Comparison of ENCODE assay signal across 1 cellular context in the genomic region with DNA sequence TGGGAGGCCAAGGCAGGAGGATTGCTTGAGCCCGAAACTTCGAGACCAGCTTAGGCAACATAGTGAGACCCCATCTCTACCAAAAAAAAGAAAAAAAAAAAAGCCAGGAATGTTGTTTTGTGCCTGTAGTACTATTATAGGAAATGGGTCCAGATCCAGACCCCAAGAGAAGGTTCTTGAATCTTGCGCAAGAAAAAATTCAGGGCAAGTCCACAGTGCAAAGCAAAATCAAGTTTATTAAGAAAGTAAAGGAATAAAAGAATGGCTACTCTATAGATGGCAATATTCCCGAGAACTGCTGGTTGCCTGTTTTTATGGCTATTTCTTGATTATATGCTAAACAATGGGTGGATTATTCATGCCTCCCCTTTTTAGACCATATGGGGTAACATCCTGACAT.
TF ChIP-seq lines count a peak whose summit lies in the region.

No MANE protein-coding gene starts in this region.

TF ChIP-seq in GM12878, 131 proteins besides CTCF, POLR2A, EP300 and RAD21:
- TF ChIP-seq ESRRA (IDR thresholded peaks at IDR 0.05; ENCODE audit: low read length) = no peak
- TF ChIP-seq SUPT20H (IDR thresholded peaks at IDR 0.05; ENCODE audit: borderline replicate concordance, control insufficient read depth, low read depth, low read length) = no peak
- TF ChIP-seq KDM1A (IDR thresholded peaks at IDR 0.05; ENCODE audit: borderline replicate concordance) = no peak
- TF ChIP-seq, protein P1, sequence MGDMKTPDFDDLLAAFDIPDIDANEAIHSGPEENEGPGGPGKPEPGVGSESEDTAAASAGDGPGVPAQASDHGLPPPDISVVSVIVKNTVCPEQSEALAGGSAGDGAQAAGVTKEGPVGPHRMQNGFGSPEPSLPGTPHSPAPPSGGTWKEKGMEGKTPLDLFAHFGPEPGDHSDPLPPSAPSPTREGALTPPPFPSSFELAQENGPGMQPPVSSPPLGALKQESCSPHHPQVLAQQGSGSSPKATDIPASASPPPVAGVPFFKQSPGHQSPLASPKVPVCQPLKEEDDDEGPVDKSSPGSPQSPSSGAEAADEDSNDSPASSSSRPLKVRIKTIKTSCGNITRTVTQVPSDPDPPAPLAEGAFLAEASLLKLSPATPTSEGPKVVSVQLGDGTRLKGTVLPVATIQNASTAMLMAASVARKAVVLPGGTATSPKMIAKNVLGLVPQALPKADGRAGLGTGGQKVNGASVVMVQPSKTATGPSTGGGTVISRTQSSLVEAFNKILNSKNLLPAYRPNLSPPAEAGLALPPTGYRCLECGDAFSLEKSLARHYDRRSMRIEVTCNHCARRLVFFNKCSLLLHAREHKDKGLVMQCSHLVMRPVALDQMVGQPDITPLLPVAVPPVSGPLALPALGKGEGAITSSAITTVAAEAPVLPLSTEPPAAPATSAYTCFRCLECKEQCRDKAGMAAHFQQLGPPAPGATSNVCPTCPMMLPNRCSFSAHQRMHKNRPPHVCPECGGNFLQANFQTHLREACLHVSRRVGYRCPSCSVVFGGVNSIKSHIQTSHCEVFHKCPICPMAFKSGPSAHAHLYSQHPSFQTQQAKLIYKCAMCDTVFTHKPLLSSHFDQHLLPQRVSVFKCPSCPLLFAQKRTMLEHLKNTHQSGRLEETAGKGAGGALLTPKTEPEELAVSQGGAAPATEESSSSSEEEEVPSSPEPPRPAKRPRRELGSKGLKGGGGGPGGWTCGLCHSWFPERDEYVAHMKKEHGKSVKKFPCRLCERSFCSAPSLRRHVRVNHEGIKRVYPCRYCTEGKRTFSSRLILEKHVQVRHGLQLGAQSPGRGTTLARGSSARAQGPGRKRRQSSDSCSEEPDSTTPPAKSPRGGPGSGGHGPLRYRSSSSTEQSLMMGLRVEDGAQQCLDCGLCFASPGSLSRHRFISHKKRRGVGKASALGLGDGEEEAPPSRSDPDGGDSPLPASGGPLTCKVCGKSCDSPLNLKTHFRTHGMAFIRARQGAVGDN (IDR thresholded peaks at IDR 0.05) = no peak
- TF ChIP-seq TCF7 (IDR thresholded peaks at IDR 0.05; ENCODE audit: borderline replicate concordance) = no peak
- TF ChIP-seq RUNX3 (IDR thresholded peaks at IDR 0.05; ENCODE audit: low read length) = no peak
- no peak for TF ChIP-seq JUND (IDR thresholded peaks at IDR 0.05; ENCODE audit: low read depth, low read length)
- TF ChIP-seq, protein P2, sequence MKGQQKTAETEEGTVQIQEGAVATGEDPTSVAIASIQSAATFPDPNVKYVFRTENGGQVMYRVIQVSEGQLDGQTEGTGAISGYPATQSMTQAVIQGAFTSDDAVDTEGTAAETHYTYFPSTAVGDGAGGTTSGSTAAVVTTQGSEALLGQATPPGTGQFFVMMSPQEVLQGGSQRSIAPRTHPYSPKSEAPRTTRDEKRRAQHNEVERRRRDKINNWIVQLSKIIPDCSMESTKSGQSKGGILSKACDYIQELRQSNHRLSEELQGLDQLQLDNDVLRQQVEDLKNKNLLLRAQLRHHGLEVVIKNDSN (IDR thresholded peaks at IDR 0.05; ENCODE audit: borderline replicate concordance, extremely low read length, insufficient read depth, low read depth, low read length) = no peak
- TF ChIP-seq SIN3A (IDR thresholded peaks at IDR 0.05; ENCODE audit: low read depth, low read length) = no peak
- TF ChIP-seq CHD2 (IDR thresholded peaks at IDR 0.05; ENCODE audit: borderline replicate concordance, low read depth, low read length) = no peak
- no peak for TF ChIP-seq ZBED1 (IDR thresholded peaks at IDR 0.05; ENCODE audit: borderline replicate concordance)
